8 cellular contexts compared by ENCODE assay signal in genomic region chr15:62068071-62068786, GRCh38. TPM values are rescaled to one million over a fixed set of nuclear protein-coding genes. Genes with fewer than 3 reads are reported as not detected.
DNase-seq lines count a peak whose midpoint lies in the region; ATAC-seq, FAIRE-seq and TF ChIP-seq lines count a peak whose summit lies in the region.

No MANE protein-coding gene starts in this region.

- TF ChIP-seq POLR2A in K562 (conservative IDR thresholded peaks at IDR 0.05) = no peak

- H4K20me1 ChIP-seq in K562 (replicated peaks; ENCODE audit: control insufficient read depth, insufficient read depth, low read length) = no peaks in the 10 kb centered on the region

- peak overlapping the region; percentile 35 for H3K4me2 ChIP-seq in K562 (ENCODE audit: insufficient read depth, low read length)

- FAIRE-seq in K562 (lab: Jason Lieb, UNC) (no peak), small intestine (lab: Jason Lieb, UNC) (no peak)

- in situ Hi-C loops in K562 (cut with MboI) = loop anchor here (10.0 kb wide), 1 partner anchor 193 kb away; no protein-coding TSS in a partner anchor

- H3K27ac Mint-ChIP-seq in immature natural killer cell = peak overlapping the region in 1 of 6 donors; percentile 25

- H3K36me3 ChIP-seq in BE2C (no peaks in the 10 kb centered on the region), SJSA1 (no peaks in the 10 kb centered on the region), K562 (ENCODE audit: control insufficient read depth, insufficient read depth, low read length) (no peaks in the 10 kb centered on the region), small intestine (ENCODE audit: control insufficient read depth in 2 of 2, insufficient read depth in 2 of 2, low read length in 2 of 2) (no peaks in the 10 kb centered on the region)

- no peaks in the 10 kb centered on the region for H3K9me1 ChIP-seq in K562 (ENCODE audit: control insufficient read depth, insufficient read depth, low read length)

- peak; percentile 95 for ATAC-seq in K562

- no peaks in the 10 kb centered on the region for H3K79me2 ChIP-seq in K562 (ENCODE audit: control insufficient read depth, insufficient read depth, low read length)

- H3K27me3 ChIP-seq in BE2C = peaks cover 8% of the 10 kb centered on the region
- H3K27me3 ChIP-seq in SJSA1 (replicated peaks) = peaks cover 37% of the 10 kb centered on the region
- H3K27me3 ChIP-seq in K562 (ENCODE audit: control insufficient read depth in 2 of 2, insufficient read depth in 2 of 2, low read length in 2 of 2) = peaks cover 0 to 10% of the 10 kb centered on the region in 2 experiments; a peak in 3 of 5 replicates
- no peaks in the 10 kb centered on the region for H3K27me3 ChIP-seq in small intestine (ENCODE audit: control insufficient read depth in 2 of 2, insufficient read depth in 2 of 2, low read length in 2 of 2)

- peaks cover 18 to 23% of the 10 kb centered on the region in 2 donors for H3K4me1 Mint-ChIP-seq in immature natural killer cell

- peaks cover 0 to 3% (median 0%) of the 10 kb centered on the region in 3 donors for H3K36me3 Mint-ChIP-seq in immature natural killer cell

- POLR2A ChIA-PET in K562 (lab: Yijun Ruan, JAX) = interaction anchor here (0.7 to 1.5 kb wide), 2 partner anchors 8 to 20 kb away, joined by 3 to 5 read pairs; partner anchors contain the start of gene VPS13C

- no peaks in the 10 kb centered on the region for H3K9me3 Mint-ChIP-seq in immature natural killer cell

- TF ChIP-seq EP300 in K562 (IDR thresholded peaks at IDR 0.05; ENCODE audit: low read length) = no peak

- intact Hi-C loops in K562 (cut with micrococcal nuclease) = no loop called here

- H3K27ac ChIP-seq in SJSA1 (no peak overlapping the region), K562 (ENCODE audit: extremely low read depth, low read depth, low read length) (no peak overlapping the region), small intestine (ENCODE audit: low read depth in 1 of 2, low read length in 1 of 2) (peak overlapping the region; percentile 55 to 78)

- H3K4me3 ChIP-seq in BE2C (ENCODE audit: low read depth, low read length) (peak overlapping the region; percentile 52), SJSA1 (peak overlapping the region; percentile 41), K562 (peak overlapping the region; percentile 36), small intestine (ENCODE audit: low read depth in 1 of 2, low read length in 2 of 2) (peak overlapping the region; percentile 53 to 82)

- TF ChIP-seq RAD21 in K562 (CRISPR knock-in tag; conservative IDR thresholded peaks at IDR 0.05 in 1 of 2, IDR thresholded peaks at IDR 0.05 in 1 of 2) = peak in 1 of 2 experiments; percentile 37; a peak in 1 of 4 replicates

- peak overlapping the region; percentile 78 to 91 (median 81) for H3K4me3 Mint-ChIP-seq in immature natural killer cell

- H3K9me3 ChIP-seq in BE2C (no peaks in the 10 kb centered on the region), SJSA1 (replicated peaks) (no peaks in the 10 kb centered on the region), K562 (replicated peaks; ENCODE audit: control insufficient read depth, insufficient read depth, low read depth, low read length) (no peaks in the 10 kb centered on the region; the same call in 1 of the 2 replicates), small intestine (ENCODE audit: control insufficient read depth, low read depth) (no peaks in the 10 kb centered on the region)

- H2AFZ ChIP-seq in K562 (ENCODE audit: low read depth, low read length) = peak overlapping the region; percentile 57

- WGBS in K562 (ENCODE audit: insufficient coverage, low coverage, missing lambda C conversion rate) = 4% methylated on average over 8 of the region's 102 CpGs
- WGBS in small intestine, 3 donors = 0 to 1% (median 0%) methylated on average over 65 to 102 of the region's 102 CpGs

- H3K4me1 ChIP-seq in BE2C = no peaks in the 10 kb centered on the region; the same call in 1 of the 2 replicates
- H3K4me1 ChIP-seq in SJSA1 (replicated peaks) = peaks cover 15% of the 10 kb centered on the region
- peaks cover 2 to 11% of the 10 kb centered on the region in 2 experiments; a peak in 4 of 5 replicates for H3K4me1 ChIP-seq in K562 (replicated peaks in 1 of 2; ENCODE audit: control insufficient read depth in 2 of 2, insufficient read depth in 2 of 2, low read length in 2 of 2)
- H3K4me1 ChIP-seq in small intestine (ENCODE audit: control insufficient read depth in 2 of 2, insufficient read depth in 1 of 2, low read depth in 1 of 2, low read length in 1 of 2) = no peaks in the 10 kb centered on the region

- H3K9ac ChIP-seq in K562 (ENCODE audit: insufficient read depth in 1 of 2, low read depth in 2 of 2, low read length in 2 of 2) = peak overlapping the region; percentile 17 to 83; a peak in 3 of 4 replicates

- CTCF ChIA-PET in K562 (lab: Yijun Ruan, JAX; ENCODE audit: low intra/inter-chr PET ratio) = interaction anchor here (1.3 kb wide), 1 partner anchor 197 kb away, joined by 5 read pairs; no protein-coding TSS in a partner anchor

- no TSS peak for BruUV-seq in K562 (replicated peaks; lab: Mats Ljungman, UMichigan)

- peak; percentile 32 for TF ChIP-seq CTCF in BE2C (IDR thresholded peaks at IDR 0.05; ENCODE audit: low read depth, low read length)
- no peak for TF ChIP-seq CTCF in GM20000 (IDR thresholded peaks at IDR 0.05; ENCODE audit: extremely low read depth, missing control alignments)
- peak; percentile 18 to 54 (median 23); a peak in 4 of 6 replicates for TF ChIP-seq CTCF in K562 (IDR thresholded peaks at IDR 0.05 in 2 of 3, conservative IDR thresholded peaks at IDR 0.05 in 1 of 3; ENCODE audit: insufficient read depth in 2 of 3, low read depth in 1 of 3, low read length in 3 of 3)

- DNase-seq in BE2C (peak; percentile 72), GM20000 (ENCODE audit: low spot score) (peak; percentile 57), SJSA1 (ENCODE audit: low read depth in 1 of 2, low spot score in 2 of 2) (peak; percentile 57 to 69), K562 (ENCODE audit: extremely low read depth in 1 of 4, low spot score in 3 of 4) (peak; percentile 15 to 57 (median 27)), immature natural killer cell (peak; percentile 12 to 18 (median 17)), small intestine (peak; percentile 42), DMS79 treated with DMSO at 0.1 percent for 48 hours (lab: John Stamatoyannopoulos, UW) (no peak), cerebellum (ENCODE audit: low spot score) (no peak)

- H3K27me3 Mint-ChIP-seq in immature natural killer cell (ENCODE audit: low read depth in 3 of 3) = peaks cover 11 to 30% (median 17%) of the 10 kb centered on the region in 3 donors

TF ChIP-seq in K562, 482 proteins besides CTCF, POLR2A, EP300 and RAD21 (continues in another document):
- TF ChIP-seq CXXC5 (CRISPR knock-in tag; IDR thresholded peaks at IDR 0.05) (peak; percentile 60), NRF1 (conservative IDR thresholded peaks at IDR 0.05 in 1 of 2, IDR thresholded peaks at IDR 0.05 in 1 of 2) (peak; percentile 64 to 69)

RNA-seq across cellular contexts. Expression of gene C2CD4A, which starts 1.5 kb away (rescaled TPM):
- 0.25 TPM for polyA plus RNA-seq in BE2C (2012; ENCODE audit: insufficient read depth, insufficient read length, low read depth)
- not detected in 2 replicates for total RNA-seq in SJSA1 (2014; rRNA removed; shearing (Covaris generic))
- total RNA-seq in K562 (2011; cell fraction: chromatin; rRNA removed; ENCODE audit: low replicate concordance) = not detected in 2 replicates
- not detected in 2 replicates for total RNA-seq in K562 (2011; cell fraction: nucleolus; rRNA removed)
- not detected in 2 replicates for total RNA-seq in K562 (2011; cell fraction: nucleoplasm; rRNA removed)
- not detected in 2 replicates for total RNA-seq in K562 (2014; rRNA removed)
- not detected in 2 replicates for total RNA-seq in K562 (2014; rRNA removed; fragmentation: Illumina TruSeq; extraction: Trizol)
- not detected in 2 replicates for total RNA-seq in K562 (2015; rRNA removed; fragmentation: Illumina TruSeq; extraction: Trizol)
- not detected in 2 replicates for total RNA-seq in K562 (2021)
- not detected in 2 replicates for polyA plus RNA-seq in K562 (2011; rRNA removed)
- not detected in 2 replicates for polyA plus RNA-seq in K562 (2011; cell fraction: cytosol; rRNA removed)
- not detected in 2 replicates for polyA plus RNA-seq in K562 (2011; cell fraction: nucleus; rRNA removed)
- polyA plus RNA-seq in K562 (2012) = 0.03 TPM in 1 of 2 replicates, not detected in the other
- polyA plus RNA-seq in K562 (2014; fragmentation: Illumina TruSeq; extraction: Trizol) = not detected in 2 replicates
- not detected for polyA plus RNA-seq in K562 (2014; fragmentation: Nextera tagmentation; extraction: Ambion mirVana)
- not detected in 2 replicates for polyA plus RNA-seq in K562 (2014; rRNA removed)
- not detected in 2 replicates for polyA minus RNA-seq in K562 (2011; rRNA and poly(A)+ RNA removed)
- polyA minus RNA-seq in K562 (2011; cell fraction: cytosol; rRNA and poly(A)+ RNA removed) = not detected in 2 replicates
- polyA minus RNA-seq in K562 (2011; cell fraction: nucleus; rRNA and poly(A)+ RNA removed) = not detected in 2 replicates
- not detected for polyA plus RNA-seq in immature natural killer cell
- polyA plus RNA-seq in small intestine = 1 to 10 TPM in 1 of 3 donors, not detected in 2; 2.3 TPM
- 0.73 TPM for total RNA-seq in cerebellum

RNA-seq across cellular contexts. Expression of gene VPS13C, which starts 8.0 kb away (rescaled TPM):
- 21.7 TPM for polyA plus RNA-seq in BE2C (2012; ENCODE audit: insufficient read depth, insufficient read length, low read depth)
- 16.2 and 25.1 TPM in 2 replicates for total RNA-seq in SJSA1 (2014; rRNA removed; shearing (Covaris generic))
- 34.3 and 156 TPM in 2 replicates for total RNA-seq in K562 (2011; cell fraction: chromatin; rRNA removed; ENCODE audit: low replicate concordance)
- 17.2 and 24.6 TPM in 2 replicates for total RNA-seq in K562 (2011; cell fraction: nucleolus; rRNA removed)
- total RNA-seq in K562 (2011; cell fraction: nucleoplasm; rRNA removed) = 45.9 and 72.8 TPM in 2 replicates
- 14.4 and 15.7 TPM in 2 replicates for total RNA-seq in K562 (2014; rRNA removed)
- total RNA-seq in K562 (2014; rRNA removed; fragmentation: Illumina TruSeq; extraction: Trizol) = 20.7 and 21.9 TPM in 2 replicates
- 27.1 and 32.3 TPM in 2 replicates for total RNA-seq in K562 (2015; rRNA removed; fragmentation: Illumina TruSeq; extraction: Trizol)
- 22.3 and 23.3 TPM in 2 replicates for total RNA-seq in K562 (2021)
- 14.2 and 16.6 TPM in 2 replicates for polyA plus RNA-seq in K562 (2011; rRNA removed)
- polyA plus RNA-seq in K562 (2011; cell fraction: cytosol; rRNA removed) = 4.0 and 7.8 TPM in 2 replicates
- polyA plus RNA-seq in K562 (2011; cell fraction: nucleus; rRNA removed) = 24.3 and 32.8 TPM in 2 replicates
- polyA plus RNA-seq in K562 (2012) = 9.0 and 14.4 TPM in 2 replicates
- 11.4 and 13.4 TPM in 2 replicates for polyA plus RNA-seq in K562 (2014; fragmentation: Illumina TruSeq; extraction: Trizol)
- 1 to 10 TPM; 5.2 to 8.0 TPM for polyA plus RNA-seq in K562 (2014; fragmentation: Nextera tagmentation; extraction: Ambion mirVana)
- polyA plus RNA-seq in K562 (2014; rRNA removed) = 11.5 and 12.2 TPM in 2 replicates
- 84.9 and 120 TPM in 2 replicates for polyA minus RNA-seq in K562 (2011; rRNA and poly(A)+ RNA removed)
- polyA minus RNA-seq in K562 (2011; cell fraction: cytosol; rRNA and poly(A)+ RNA removed) = 37.9 and 41.4 TPM in 2 replicates
- 84.8 and 219 TPM in 2 replicates for polyA minus RNA-seq in K562 (2011; cell fraction: nucleus; rRNA and poly(A)+ RNA removed)
- 10 to 100 TPM in 2 of 3 donors, 1 to 10 TPM in 1; 9.8 to 18.5 (median 11.1) TPM for polyA plus RNA-seq in immature natural killer cell
- polyA plus RNA-seq in small intestine = 10 to 100 TPM in 1 of 3 donors, 1 to 10 TPM in 2; 7.3 to 14.0 (median 9.2) TPM
- total RNA-seq in cerebellum = 150 TPM

Comparison
In these comparisons a context has a peak if more than half of its experiments do, and no peak if none do; other contexts are left out.
1. DNase-seq: peak in BE2C (single experiment), GM20000 (single experiment), SJSA1 (2 of 2), K562 (4 of 4), immature natural killer cell (3 of 3) and small intestine (single experiment); none in DMS79 treated with DMSO at 0.1 percent for 48 hours (single experiment) and cerebellum (single experiment).
2. H3K27ac ChIP-seq: peak in small intestine (2 of 2); none in SJSA1 (single experiment) and K562 (single experiment).
3. Peak in every context shown above with its lines, with median percentiles within 50 percentile points of each other: H3K4me3 ChIP-seq.